Comparison of ENCODE assay signal across 21 cellular contexts in genomic region chr6:168542301-168542700, GRCh38.
A peak's percentile ranks its signal among the peaks of the same experiment; 100 is the strongest.
DNase-seq lines count a peak whose midpoint lies in the region; ATAC-seq and TF ChIP-seq lines count a peak whose summit lies in the region.
"Had no signal": no experiment of that assay in that cellular context is flagged by ENCODE, and none has a peak within 500 bp of the region (broad histone marks: within the 10 kb centered on the region; RNA-seq: fewer than 3 reads in every experiment).

No MANE protein-coding gene starts in this region.

- H3K36me3 Mint-ChIP-seq in osteocyte (ENCODE audit: unreplicated experiment): no peaks in the 10 kb centered on the region
- H3K36me3 Mint-ChIP-seq: mesothelial cell of epicardium had no signal

- H3K27me3 Mint-ChIP-seq in osteocyte (ENCODE audit: unreplicated experiment): no peaks in the 10 kb centered on the region
- H3K27me3 Mint-ChIP-seq: B cell had no signal

- no peak for TF ChIP-seq CTCF in osteocyte (IDR thresholded peaks at IDR 0.05)

- H3K4me3 ChIP-seq in aorta (ENCODE audit: low read length in 2 of 2): no peak overlapping the region
- H3K4me3 ChIP-seq: GM23338, SJSA1, tibial nerve had no signal

- peak overlapping the region; percentile 2 for H3K27ac Mint-ChIP-seq in osteocyte (ENCODE audit: unreplicated experiment)
- H3K27ac Mint-ChIP-seq: B cell, GM23338, T-helper 17 cell had no signal

- WGBS in aorta, 2 donors: 14% methylated on average over 8 of the region's 8 CpGs

- H3K27ac ChIP-seq in aorta (ENCODE audit: low read depth in 1 of 2, low read length in 2 of 2): peak overlapping the region; percentile 50 to 93
- H3K27ac ChIP-seq: SJSA1, VCaP had no signal

- peaks cover 35% of the 10 kb centered on the region for H3K4me1 Mint-ChIP-seq in osteocyte (ENCODE audit: unreplicated experiment)
- H3K4me1 Mint-ChIP-seq: B cell had no signal

- H3K4me3 Mint-ChIP-seq in osteocyte (ENCODE audit: unreplicated experiment): no peak overlapping the region
- H3K4me3 Mint-ChIP-seq: B cell, GM23338, mesothelial cell of epicardium, T-helper 17 cell had no signal

- peak; percentile 13 for DNase-seq in brain pericyte (ENCODE audit: low read depth, low spot score)
- DNase-seq in Right ventricle myocardium superior: no peak
- no peak for DNase-seq in osteocyte (ENCODE audit: extremely low spot score, unreplicated experiment)
- DNase-seq in aorta: no peak
- DNase-seq in NCI-H1417 treated with DMSO at 0.1 percent for 48 hours (lab: John Stamatoyannopoulos, UW): no peak
- DNase-seq: activated naive CD4-positive, alpha-beta T cell; Caco-2; foreskin fibroblast; NCI-H1092; NCI-H2107; NCI-H748 treated with DMSO at 0.1 percent for 48 hours; stimulated activated CD4-positive, alpha-beta T cell treated with anti-CD3 and anti-CD28 coated beads, Interleukin-15, amount 100 ng/mL, for 24 hours; T-helper 17 cell had no signal

- intact Hi-C loops in Right ventricle myocardium superior (cut with DNase I) (no loop called here), aorta (cut with DNase I) (loop anchor here in 1 of 2 donors (5.0 kb wide), 2 partner anchors 90 to 160 kb away; no protein-coding TSS in a partner anchor)

- H3K36me3 ChIP-seq in aorta (ENCODE audit: control insufficient read depth in 1 of 2, insufficient read depth in 2 of 2, low read length in 1 of 2): peaks cover 0 to under 1% of the 10 kb centered on the region in 2 donors
- H3K36me3 ChIP-seq: SJSA1, tibial nerve had no signal

- peaks cover 0 to 4% of the 10 kb centered on the region in 2 donors for H3K4me1 ChIP-seq in aorta (ENCODE audit: control insufficient read depth in 1 of 2, insufficient read depth in 2 of 2, low read length in 2 of 2)
- H3K4me1 ChIP-seq: SJSA1 had no signal

- ATAC-seq in Right ventricle myocardium superior (ENCODE audit: poor library complexity): peak; percentile 56
- ATAC-seq in aorta (ENCODE audit: low FRiP score): peak; percentile 31
- no peak for ATAC-seq in GM18867 (IDR thresholded peaks at IDR 0.05; ENCODE audit: unreplicated experiment)
- ATAC-seq in HG03196 (IDR thresholded peaks at IDR 0.05; ENCODE audit: unreplicated experiment): no peak
- ATAC-seq: GM23338, T-helper 17 cell had no signal

- no peaks in the 10 kb centered on the region for H3K9me3 ChIP-seq in aorta (ENCODE audit: control insufficient read depth, low read length)
- H3K9me3 ChIP-seq: Caco-2, tibial nerve had no signal

- no peaks in the 10 kb centered on the region for H3K27me3 ChIP-seq in aorta (ENCODE audit: control insufficient read depth in 1 of 2, insufficient read depth in 2 of 2, low read length in 1 of 2)
- H3K27me3 ChIP-seq: SJSA1, tibial nerve had no signal

- H3K9me3 Mint-ChIP-seq in osteocyte (ENCODE audit: unreplicated experiment): no peaks in the 10 kb centered on the region
- H3K9me3 Mint-ChIP-seq: GM23338, mesothelial cell of epicardium had no signal

Comparison
In these comparisons a context has a peak if more than half of its experiments do, and no peak if none do; other contexts are left out.
1. ATAC-seq: peak in Right ventricle myocardium superior (single experiment) and aorta (single experiment); none in GM18867 (single experiment) and HG03196 (single experiment).